In the genomic region with DNA sequence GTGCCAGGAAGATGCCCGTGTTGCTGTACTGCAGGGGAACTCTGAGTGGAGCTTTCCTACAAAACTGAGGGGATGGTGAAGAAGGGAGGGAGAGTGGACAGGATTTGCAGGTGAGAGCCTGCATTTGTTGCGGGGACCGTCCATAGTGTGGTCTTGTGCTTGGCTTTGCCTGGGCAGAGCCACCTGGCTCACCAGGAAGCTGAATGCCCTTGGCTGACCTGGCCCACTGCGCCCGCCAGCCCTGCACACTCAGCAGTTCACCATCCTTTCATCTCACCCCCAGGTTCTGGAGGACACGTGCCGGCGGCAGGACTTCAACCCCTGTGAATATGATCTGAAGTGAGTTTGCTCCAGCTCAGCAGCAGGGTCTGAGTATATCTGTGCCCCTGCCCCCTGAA, we compare ENCODE assay signal across 12 cellular contexts. TPM values are rescaled to one million over a fixed set of nuclear protein-coding genes. Genes with fewer than 3 reads are reported as not detected.
A peak's percentile ranks its signal among the peaks of the same experiment; 100 is the strongest.
DNase-seq lines count a peak whose midpoint lies in the region; ATAC-seq lines count a peak whose summit lies in the region.
"Had no signal": no experiment of that assay in that cellular context is flagged by ENCODE, and none has a peak within 500 bp of the region (broad histone marks: within the 10 kb centered on the region; RNA-seq: fewer than 3 reads in every experiment).

No MANE protein-coding gene starts in this region.

- H3K27me3 Mint-ChIP-seq in stimulated activated naive CD8-positive, alpha-beta T cell treated with anti-CD3 and anti-CD28 coated beads, Interleukin-15, Interleukin-2, amounts not matched to agents 100 ng/mL and 50 ng/mL, for 24 hours: no peaks in the 10 kb centered on the region
- peaks cover 2% of the 10 kb centered on the region for H3K27me3 Mint-ChIP-seq in memory B cell

- peaks cover 41% of the 10 kb centered on the region for H3K4me1 Mint-ChIP-seq in stimulated activated naive CD8-positive, alpha-beta T cell treated with anti-CD3 and anti-CD28 coated beads, Interleukin-15, Interleukin-2, amounts not matched to agents 100 ng/mL and 50 ng/mL, for 24 hours (ENCODE audit: low read depth)
- H3K4me1 Mint-ChIP-seq in memory B cell: peaks cover 22% of the 10 kb centered on the region

- no peak for DNase-seq in stimulated activated naive CD8-positive, alpha-beta T cell treated with anti-CD3 and anti-CD28 coated beads, Interleukin-15, Interleukin-2, amounts not matched to agents 100 U/mL and 50 U/mL, for 24 hours
- no peak for DNase-seq in activated naive CD4-positive, alpha-beta T cell treated with anti-CD3 and anti-CD28 coated beads, Interleukin-2, amount 50 U/mL, for 72 hours (ENCODE audit: low spot score in 2 of 2)
- DNase-seq in memory B cell (ENCODE audit: low spot score in 2 of 2) (no peak), COR-L47 (lab: John Stamatoyannopoulos, UW) (no peak), T1000 (lab: John Stamatoyannopoulos, UW) (no peak), D341Med (ENCODE audit: low spot score) (no peak)
- DNase-seq: activated CD8-positive, alpha-beta memory T cell treated with anti-CD3 and anti-CD28 coated beads, Interleukin-2, amount 50 U/mL, for 4 hours; NCI-H1417; SHP77 treated with DMSO at 0.1 percent for 48 hours; stimulated activated naive CD4-positive, alpha-beta T cell had no signal

- H3K9me3 Mint-ChIP-seq in stimulated activated naive CD8-positive, alpha-beta T cell treated with anti-CD3 and anti-CD28 coated beads, Interleukin-15, Interleukin-2, amounts not matched to agents 100 ng/mL and 50 ng/mL, for 24 hours: no peaks in the 10 kb centered on the region
- peaks cover 0 to 9% of the 10 kb centered on the region in 2 donors for H3K9me3 Mint-ChIP-seq in activated naive CD4-positive, alpha-beta T cell treated with anti-CD3 and anti-CD28 coated beads, Interleukin-2, amount 50 U/mL, for 72 hours
- no peaks in the 10 kb centered on the region for H3K9me3 Mint-ChIP-seq in memory B cell

- peak overlapping the region; percentile 76 for H3K4me3 Mint-ChIP-seq in stimulated activated naive CD8-positive, alpha-beta T cell treated with anti-CD3 and anti-CD28 coated beads, Interleukin-15, Interleukin-2, amounts not matched to agents 100 ng/mL and 50 ng/mL, for 24 hours
- H3K4me3 Mint-ChIP-seq in memory B cell: peak overlapping the region; percentile 62

- no peak for ATAC-seq in stimulated activated naive CD8-positive, alpha-beta T cell treated with anti-CD3 and anti-CD28 coated beads, Interleukin-15, Interleukin-2, amounts not matched to agents 100 U/mL and 50 U/mL, for 24 hours
- no peak for ATAC-seq in activated naive CD4-positive, alpha-beta T cell treated with anti-CD3 and anti-CD28 coated beads, Interleukin-2, amount 50 U/mL, for 72 hours
- ATAC-seq in memory B cell (ENCODE audit: low read depth): no peak
- no peak for ATAC-seq in GM21717 (IDR thresholded peaks at IDR 0.05; ENCODE audit: unreplicated experiment)

- peaks cover 11% of the 10 kb centered on the region for H3K36me3 Mint-ChIP-seq in stimulated activated naive CD8-positive, alpha-beta T cell treated with anti-CD3 and anti-CD28 coated beads, Interleukin-15, Interleukin-2, amounts not matched to agents 100 ng/mL and 50 ng/mL, for 24 hours (ENCODE audit: low read depth)
- peaks cover 7 to 17% of the 10 kb centered on the region in 2 donors for H3K36me3 Mint-ChIP-seq in activated naive CD4-positive, alpha-beta T cell treated with anti-CD3 and anti-CD28 coated beads, Interleukin-2, amount 50 U/mL, for 72 hours
- peaks cover 5% of the 10 kb centered on the region for H3K36me3 Mint-ChIP-seq in memory B cell

- no peak overlapping the region for H3K27ac Mint-ChIP-seq in stimulated activated naive CD8-positive, alpha-beta T cell treated with anti-CD3 and anti-CD28 coated beads, Interleukin-15, Interleukin-2, amounts not matched to agents 100 ng/mL and 50 ng/mL, for 24 hours
- peak overlapping the region; percentile 65 to 98 for H3K27ac Mint-ChIP-seq in activated naive CD4-positive, alpha-beta T cell treated with anti-CD3 and anti-CD28 coated beads, Interleukin-2, amount 50 U/mL, for 72 hours
- H3K27ac Mint-ChIP-seq in memory B cell: no peak overlapping the region

RNA-seq across cellular contexts. Expression of gene ASPSCR1, which starts 1.5 kb away (rescaled TPM):
- 10 to 100 TPM; 19.7 to 62.3 TPM for total RNA-seq in activated naive CD4-positive, alpha-beta T cell treated with anti-CD3 and anti-CD28 coated beads, Interleukin-2, amount 50 U/mL, for 72 hours

RNA-seq across cellular contexts. Expression of gene NOTUM, which starts 17.9 kb away (rescaled TPM):
- total RNA-seq in activated naive CD4-positive, alpha-beta T cell treated with anti-CD3 and anti-CD28 coated beads, Interleukin-2, amount 50 U/mL, for 72 hours: 1 to 10 TPM in 1 of 2 donors, under 1 TPM in 1; 0.39 to 1.1 TPM

RNA-seq across cellular contexts. Expression of gene MYADML2, which starts 31.9 kb away (rescaled TPM):
- not detected for total RNA-seq in activated naive CD4-positive, alpha-beta T cell treated with anti-CD3 and anti-CD28 coated beads, Interleukin-2, amount 50 U/mL, for 72 hours

RNA-seq across cellular contexts. Expression of gene PYCR1, which starts 41.8 kb away (rescaled TPM):
- total RNA-seq in activated naive CD4-positive, alpha-beta T cell treated with anti-CD3 and anti-CD28 coated beads, Interleukin-2, amount 50 U/mL, for 72 hours: 10 to 100 TPM; 30.3 to 75.1 TPM

RNA-seq across cellular contexts. Expression of gene CENPX, which starts 43.8 kb away (rescaled TPM):
- total RNA-seq in activated naive CD4-positive, alpha-beta T cell treated with anti-CD3 and anti-CD28 coated beads, Interleukin-2, amount 50 U/mL, for 72 hours: 10 to 100 TPM; 47.8 to 62.7 TPM

Comparison
In these comparisons a context has a peak if more than half of its experiments do, and no peak if none do; other contexts are left out.
1. H3K27ac Mint-ChIP-seq: peak in activated naive CD4-positive, alpha-beta T cell treated with anti-CD3 and anti-CD28 coated beads, Interleukin-2, amount 50 U/mL, for 72 hours (2 of 2); none in stimulated activated naive CD8-positive, alpha-beta T cell treated with anti-CD3 and anti-CD28 coated beads, Interleukin-15, Interleukin-2, amounts not matched to agents 100 ng/mL and 50 ng/mL, for 24 hours (single experiment) and memory B cell (single experiment).